In genomic region chr17:45705123-45706009, GRCh38 we compare ENCODE assay signal across 11 cellular contexts.
A peak's percentile ranks its signal among the peaks of the same experiment; 100 is the strongest.
DNase-seq lines count a peak whose midpoint lies in the region; ATAC-seq and TF ChIP-seq lines count a peak whose summit lies in the region.
"Had no signal": no experiment of that assay in that cellular context is flagged by ENCODE, and none has a peak within 500 bp of the region (broad histone marks: within the 10 kb centered on the region; RNA-seq: fewer than 3 reads in every experiment).

No MANE protein-coding gene starts in this region.

- H3K4me3 ChIP-seq in mesendoderm (ENCODE audit: low read length), result no peak overlapping the region

- no peaks in the 10 kb centered on the region for H3K79me2 ChIP-seq in mesendoderm (ENCODE audit: control insufficient read depth, insufficient read depth, low read length)

- H3K27ac Mint-ChIP-seq in Calu3 (ENCODE audit: unreplicated experiment), result peak overlapping the region; percentile 6
- no peak overlapping the region for H3K27ac Mint-ChIP-seq in HFFc6
- H3K27ac Mint-ChIP-seq in activated naive CD8-positive, alpha-beta T cell treated with anti-CD3 and anti-CD28 coated beads, Interleukin-2, amount 50 U/mL, for 24 hours, result no peak overlapping the region
- H3K27ac Mint-ChIP-seq: effector memory CD8-positive, alpha-beta T cell; immature natural killer cell had no signal

- H3K18ac ChIP-seq in mesendoderm (ENCODE audit: low read length), result no peak overlapping the region

- no peak overlapping the region for H3K23ac ChIP-seq in mesendoderm (ENCODE audit: low read length)

- no peak overlapping the region for H4K8ac ChIP-seq in mesendoderm (ENCODE audit: low read depth, low read length)

- BruUV-seq in Calu3 (replicated peaks; lab: Mats Ljungman, UMichigan), result no TSS peak

- no peak overlapping the region for H2BK5ac ChIP-seq in mesendoderm (ENCODE audit: low read length)

- DNase-seq in Calu3 (peak; percentile 86), HFFc6 (peak; percentile 5), mesendoderm (peak; percentile 51)
- DNase-seq in activated naive CD8-positive, alpha-beta T cell treated with anti-CD3 and anti-CD28 coated beads, Interleukin-2, amount 50 U/mL, for 24 hours, result peak; percentile 8
- DNase-seq: effector memory CD8-positive, alpha-beta T cell; immature natural killer cell; NCI-H524 treated with DMSO at 0.1 percent for 48 hours; T-helper 9 cell had no signal

- H3K4me3 Mint-ChIP-seq in Calu3 (ENCODE audit: low read depth, unreplicated experiment) (no peak overlapping the region), HFFc6 (no peak overlapping the region)
- no peak overlapping the region for H3K4me3 Mint-ChIP-seq in activated naive CD8-positive, alpha-beta T cell treated with anti-CD3 and anti-CD28 coated beads, Interleukin-2, amount 50 U/mL, for 24 hours
- H3K4me3 Mint-ChIP-seq: effector memory CD8-positive, alpha-beta T cell; immature natural killer cell had no signal

- H3K4me2 ChIP-seq in mesendoderm (ENCODE audit: low read length), result no peak overlapping the region

- no peak overlapping the region for H4K5ac ChIP-seq in mesendoderm (ENCODE audit: low read length)

- TF ChIP-seq CTCF in Calu3 (IDR thresholded peaks at IDR 0.05; ENCODE audit: unreplicated experiment) (peak; percentile 23), HFFc6 (IDR thresholded peaks at IDR 0.05) (no peak)

- no peaks in the 10 kb centered on the region for H3K4me1 ChIP-seq in mesendoderm (ENCODE audit: control insufficient read depth, low read depth, low read length)

- H2BK120ac ChIP-seq in mesendoderm (ENCODE audit: low read depth, low read length), result no peak overlapping the region

- H3K36me3 Mint-ChIP-seq in Calu3 (ENCODE audit: insufficient read depth, unreplicated experiment), result no peaks in the 10 kb centered on the region
- no peaks in the 10 kb centered on the region for H3K36me3 Mint-ChIP-seq in HFFc6 (ENCODE audit: low read depth)
- no peaks in the 10 kb centered on the region for H3K36me3 Mint-ChIP-seq in activated naive CD8-positive, alpha-beta T cell treated with anti-CD3 and anti-CD28 coated beads, Interleukin-2, amount 50 U/mL, for 24 hours (ENCODE audit: low read depth)
- H3K36me3 Mint-ChIP-seq: immature natural killer cell had no signal

- CTCF ChIA-PET in Calu3 (lab: Charles Lee), result interaction anchor here (1.1 kb wide), 1 partner anchor 12 kb away, joined by 3 read pairs; no protein-coding TSS in a partner anchor

- H3K79me1 ChIP-seq in mesendoderm (ENCODE audit: low read length), result no peaks in the 10 kb centered on the region

- H3K9ac ChIP-seq in mesendoderm (ENCODE audit: low read length), result no peak overlapping the region

- no CpG with 5 or more reads among the region's 5 CpGs for WGBS in mesendoderm (ENCODE audit: extremely low coverage, insufficient coverage, low lambda C conversion rate)

- peaks cover 40% of the 10 kb centered on the region for H3K4me1 Mint-ChIP-seq in Calu3 (ENCODE audit: low read depth, unreplicated experiment)
- H3K4me1 Mint-ChIP-seq in HFFc6 (ENCODE audit: low read depth), result peaks cover 11% of the 10 kb centered on the region
- peaks cover 17% of the 10 kb centered on the region for H3K4me1 Mint-ChIP-seq in activated naive CD8-positive, alpha-beta T cell treated with anti-CD3 and anti-CD28 coated beads, Interleukin-2, amount 50 U/mL, for 24 hours
- H3K4me1 Mint-ChIP-seq: immature natural killer cell had no signal

- H2AK5ac ChIP-seq in mesendoderm (ENCODE audit: low read length), result no peak overlapping the region

- ATAC-seq in activated naive CD8-positive, alpha-beta T cell treated with anti-CD3 and anti-CD28 coated beads, Interleukin-2, amount 50 U/mL, for 24 hours, result peak; percentile 92
- ATAC-seq in GM19328 (IDR thresholded peaks at IDR 0.05; ENCODE audit: unreplicated experiment) (no peak), GM21390 (IDR thresholded peaks at IDR 0.05; ENCODE audit: unreplicated experiment) (no peak), GM21717 (IDR thresholded peaks at IDR 0.05; ENCODE audit: unreplicated experiment) (no peak)
- ATAC-seq: effector memory CD8-positive, alpha-beta T cell had no signal

- no peak overlapping the region for H3K27ac ChIP-seq in mesendoderm (ENCODE audit: low read depth, low read length)

- H3K27me3 ChIP-seq in mesendoderm (ENCODE audit: insufficient read depth, low read length, poor library complexity), result no peaks in the 10 kb centered on the region

- no peaks in the 10 kb centered on the region for H3K36me3 ChIP-seq in mesendoderm (ENCODE audit: control insufficient read depth, insufficient read depth, low read length)

- no peak overlapping the region for H3K4ac ChIP-seq in mesendoderm (ENCODE audit: low read depth, low read length)

- intact Hi-C loops in Calu3 (cut with micrococcal nuclease; ENCODE audit: unreplicated experiment), result no loop called here

- H3K27me3 Mint-ChIP-seq in Calu3 (ENCODE audit: unreplicated experiment) (peaks cover 6% of the 10 kb centered on the region), HFFc6 (ENCODE audit: insufficient read depth) (peaks cover 40% of the 10 kb centered on the region)
- peaks cover 22% of the 10 kb centered on the region for H3K27me3 Mint-ChIP-seq in activated naive CD8-positive, alpha-beta T cell treated with anti-CD3 and anti-CD28 coated beads, Interleukin-2, amount 50 U/mL, for 24 hours

- no peak overlapping the region for H3K56ac ChIP-seq in mesendoderm (ENCODE audit: low read length)

- H2BK15ac ChIP-seq in mesendoderm (replicated peaks; ENCODE audit: low read depth), result no peak overlapping the region

- H3K9me3 Mint-ChIP-seq in Calu3 (ENCODE audit: low read depth, unreplicated experiment) (peaks cover 5% of the 10 kb centered on the region), HFFc6 (no peaks in the 10 kb centered on the region)
- H3K9me3 Mint-ChIP-seq in activated naive CD8-positive, alpha-beta T cell treated with anti-CD3 and anti-CD28 coated beads, Interleukin-2, amount 50 U/mL, for 24 hours, result no peaks in the 10 kb centered on the region
- H3K9me3 Mint-ChIP-seq: effector memory CD8-positive, alpha-beta T cell had no signal

Comparison
In these comparisons a context has a peak if more than half of its experiments do, and no peak if none do; other contexts are left out.
1. DNase-seq: peak in every context shown above with its lines; median percentile 86 in Calu3; 51 in mesendoderm; 8 in activated naive CD8-positive, alpha-beta T cell treated with anti-CD3 and anti-CD28 coated beads, Interleukin-2, amount 50 U/mL, for 24 hours; 5 in HFFc6.